ENCODE assay signal across 21 cellular contexts in genomic region chr20:24767623-24768100, GRCh38.
"Had no signal": no experiment of that assay in that cellular context is flagged by ENCODE, and none has a peak within 500 bp of the region (broad histone marks: within the 10 kb centered on the region; RNA-seq: fewer than 3 reads in every experiment).

No MANE protein-coding gene starts in this region.

- H3K9me3 ChIP-seq: left lung, ovary, psoas muscle, suprapubic skin had no signal

- H3K36me3 ChIP-seq: cardiac muscle cell, left lung, neural progenitor cell, ovary, suprapubic skin had no signal

- H3K4me1 Mint-ChIP-seq: activated naive CD8-positive, alpha-beta T cell treated with anti-CD3 and anti-CD28 coated beads, Interleukin-2, amount 10 ng/mL, durations not matched to agents 7 days and 5 days had no signal

- H3K9me3 Mint-ChIP-seq: activated naive CD8-positive, alpha-beta T cell treated with anti-CD3 and anti-CD28 coated beads, Interleukin-2, amount 10 ng/mL, durations not matched to agents 7 days and 5 days; activated T-helper 1 cell treated with anti-CD3 and anti-CD28 coated beads, Interleukin-12 subunit alpha, Interleukin-12 subunit beta, Interleukin-2, Interleukin-4 antibody, amounts not matched to agents 30 ng/mL and 10 ng/mL and 1 ng/mL, durations not matched to agents 14 hours and 24 hours and 36 hours; neural progenitor cell; stimulated activated naive CD8-positive, alpha-beta T cell treated with anti-CD3 and anti-CD28 coated beads, Interleukin-15, Interleukin-2, amounts not matched to agents 100 ng/mL and 50 ng/mL, for 24 hours; type B pancreatic cell; WTC11 had no signal

- H3K4me3 ChIP-seq: cardiac muscle cell, left lung, neural progenitor cell, ovary, psoas muscle, suprapubic skin had no signal

- H3K4me1 ChIP-seq: left lung, neural progenitor cell, psoas muscle, suprapubic skin had no signal

- H3K4me3 Mint-ChIP-seq: activated CD8-positive, alpha-beta T cell treated with anti-CD3 and anti-CD28 coated beads, Interleukin-2, amount 10 ng/mL, durations not matched to agents 7 days and 5 days; activated naive CD8-positive, alpha-beta T cell treated with anti-CD3 and anti-CD28 coated beads, Interleukin-2, amount 10 ng/mL, durations not matched to agents 7 days and 5 days; activated T-helper 1 cell treated with anti-CD3 and anti-CD28 coated beads, Interleukin-12 subunit alpha, Interleukin-12 subunit beta, Interleukin-2, Interleukin-4 antibody, amounts not matched to agents 30 ng/mL and 10 ng/mL and 1 ng/mL, durations not matched to agents 14 hours and 24 hours and 36 hours; naive thymus-derived CD4-positive, alpha-beta T cell; neural progenitor cell; stimulated activated naive CD8-positive, alpha-beta T cell treated with anti-CD3 and anti-CD28 coated beads, Interleukin-15, Interleukin-2, amounts not matched to agents 100 ng/mL and 50 ng/mL, for 24 hours; type B pancreatic cell; WTC11 had no signal

- H3K27me3 ChIP-seq: cardiac muscle cell, neural progenitor cell, ovary had no signal

- DNase-seq: activated CD4-positive, alpha-beta T cell treated with anti-CD3 and anti-CD28 coated beads for 48 hours; activated CD8-positive, alpha-beta T cell treated with anti-CD3 and anti-CD28 coated beads, Interleukin-2, amount 10 ng/mL, durations not matched to agents 7 days and 5 days; activated naive CD4-positive, alpha-beta T cell treated with Interleukin-2 at 50 U/mL for 16 hours; activated naive CD8-positive, alpha-beta T cell treated with anti-CD3 and anti-CD28 coated beads, Interleukin-2, amount 10 ng/mL, durations not matched to agents 7 days and 5 days; amygdala; foreskin melanocyte; glutamatergic neuron; hypothalamus; naive thymus-derived CD4-positive, alpha-beta T cell; psoas muscle; right cardiac atrium; SW 1271 had no signal

- H3K36me3 Mint-ChIP-seq: activated naive CD8-positive, alpha-beta T cell treated with anti-CD3 and anti-CD28 coated beads, Interleukin-2, amount 10 ng/mL, durations not matched to agents 7 days and 5 days; naive thymus-derived CD4-positive, alpha-beta T cell; neural progenitor cell; type B pancreatic cell; WTC11 had no signal

- H3K27ac Mint-ChIP-seq: activated CD8-positive, alpha-beta T cell treated with anti-CD3 and anti-CD28 coated beads, Interleukin-2, amount 10 ng/mL, durations not matched to agents 7 days and 5 days; activated naive CD8-positive, alpha-beta T cell treated with anti-CD3 and anti-CD28 coated beads, Interleukin-2, amount 10 ng/mL, durations not matched to agents 7 days and 5 days; activated T-helper 1 cell treated with anti-CD3 and anti-CD28 coated beads, Interleukin-12 subunit alpha, Interleukin-12 subunit beta, Interleukin-2, Interleukin-4 antibody, amounts not matched to agents 30 ng/mL and 10 ng/mL and 1 ng/mL, durations not matched to agents 14 hours and 24 hours and 36 hours; naive thymus-derived CD4-positive, alpha-beta T cell; neural progenitor cell; stimulated activated naive CD8-positive, alpha-beta T cell treated with anti-CD3 and anti-CD28 coated beads, Interleukin-15, Interleukin-2, amounts not matched to agents 100 ng/mL and 50 ng/mL, for 24 hours; type B pancreatic cell had no signal

- H3K4me2 ChIP-seq: neural progenitor cell had no signal

- ATAC-seq: activated CD8-positive, alpha-beta T cell treated with anti-CD3 and anti-CD28 coated beads, Interleukin-2, amount 10 ng/mL, durations not matched to agents 7 days and 5 days; left lung; naive thymus-derived CD4-positive, alpha-beta T cell; psoas muscle; right cardiac atrium had no signal

- H3K27ac ChIP-seq: cardiac muscle cell, left lung, neural progenitor cell, ovary, psoas muscle, suprapubic skin had no signal

- H3K9ac ChIP-seq: neural progenitor cell had no signal

- H2AFZ ChIP-seq: neural progenitor cell had no signal
